ENCODE assay signal across 22 cellular contexts in the genomic region with DNA sequence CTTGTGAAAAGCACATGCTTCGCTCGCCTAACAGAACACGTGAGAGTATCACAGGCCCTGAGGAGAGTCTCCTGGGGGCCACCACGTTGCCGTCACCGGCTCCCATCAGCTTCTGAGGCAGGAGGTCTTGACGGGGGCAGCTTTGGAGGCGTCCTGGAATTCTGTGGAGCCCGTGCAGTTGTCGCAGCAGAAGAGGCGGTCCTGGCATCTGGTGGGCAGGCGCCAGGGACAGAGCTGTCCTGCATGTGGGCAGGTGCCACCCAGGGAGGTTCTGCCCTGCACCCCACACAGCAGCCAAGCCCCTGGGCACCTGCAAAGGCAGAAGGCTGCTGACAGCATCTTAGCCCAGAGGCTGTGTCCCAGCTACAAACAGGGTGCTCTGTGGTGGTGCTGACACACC.
A peak's percentile ranks its signal among the peaks of the same experiment; 100 is the strongest.
DNase-seq lines count a peak whose midpoint lies in the region; ATAC-seq, FAIRE-seq and TF ChIP-seq lines count a peak whose summit lies in the region.
"Had no signal": no experiment of that assay in that cellular context is flagged by ENCODE, and none has a peak within 500 bp of the region (broad histone marks: within the 10 kb centered on the region; RNA-seq: fewer than 3 reads in every experiment).

No MANE protein-coding gene starts in this region.

- no peaks in the 10 kb centered on the region for H3K9me2 ChIP-seq in PC-3 (replicated peaks; ENCODE audit: low read length)

- TF ChIP-seq CTCF in heart right ventricle (IDR thresholded peaks at IDR 0.05) (no peak), RWPE1 (conservative IDR thresholded peaks at IDR 0.05; ENCODE audit: low read depth) (no peak), kidney (IDR thresholded peaks at IDR 0.05; ENCODE audit: borderline replicate concordance, extremely low read depth, insufficient read depth) (no peak), osteoblast (IDR thresholded peaks at IDR 0.05; ENCODE audit: extremely low read depth, low read depth, low read length) (no peak), PC-3 (conservative IDR thresholded peaks at IDR 0.05; ENCODE audit: low read depth, low read length) (no peak)

- BruUV-seq in PC-3 (replicated peaks; lab: Mats Ljungman, UMichigan), result no TSS peak

- H3K9me3 ChIP-seq in heart right ventricle, result no peaks in the 10 kb centered on the region
- H3K9me3 ChIP-seq in kidney (ENCODE audit: control insufficient read depth in 1 of 2, low read length in 2 of 2), result no peaks in the 10 kb centered on the region
- H3K9me3 ChIP-seq in osteoblast (ENCODE audit: low read depth, low read length), result no peaks in the 10 kb centered on the region
- no peaks in the 10 kb centered on the region for H3K9me3 ChIP-seq in PC-3 (ENCODE audit: low read length)
- H3K9me3 ChIP-seq: BLaER1, Caco-2 had no signal

- DNase-seq in Right ventricle myocardium inferior (ENCODE audit: missing footprints), result peak; percentile 45
- no peak for DNase-seq in heart right ventricle
- no peak for DNase-seq in RWPE1 (ENCODE audit: low spot score)
- peak; percentile 63 for DNase-seq in kidney
- peak; percentile 59 for DNase-seq in osteoblast (ENCODE audit: insufficient read length, low spot score, missing footprints)
- no peak for DNase-seq in mesenteric fat pad (ENCODE audit: low spot score)
- DNase-seq in caudate nucleus (lab: John Stamatoyannopoulos, UW), result no peak
- no peak for DNase-seq in PC-3
- DNase-seq: Caco-2; CD4-positive, CD25-positive, alpha-beta regulatory T cell; CD8-positive, alpha-beta T cell; DMS79; EL; GDM1; H9 had no signal

- H3K27me3 ChIP-seq in heart right ventricle, result no peaks in the 10 kb centered on the region
- H3K27me3 ChIP-seq in osteoblast (ENCODE audit: insufficient read depth, low read length), result no peaks in the 10 kb centered on the region
- no peaks in the 10 kb centered on the region for H3K27me3 ChIP-seq in PC-3 (ENCODE audit: low read length)
- H3K27me3 ChIP-seq: BLaER1 had no signal

- H3K4me1 ChIP-seq in heart right ventricle (peaks cover 0 to 11% (median 0%) of the 10 kb centered on the region in 9 donors), kidney (ENCODE audit: control insufficient read depth in 1 of 2, insufficient read depth in 1 of 2, low read depth in 1 of 2, low read length in 2 of 2) (no peaks in the 10 kb centered on the region), osteoblast (ENCODE audit: insufficient read depth, low read length) (peaks cover 9% of the 10 kb centered on the region), PC-3 (ENCODE audit: insufficient read depth, low read length) (peaks cover 8% of the 10 kb centered on the region; the same call in 1 of the 2 replicates)

- H3K79me2 ChIP-seq in osteoblast (ENCODE audit: insufficient read depth, low read length), result no peaks in the 10 kb centered on the region
- no peaks in the 10 kb centered on the region for H3K79me2 ChIP-seq in PC-3 (ENCODE audit: low read length)

- H2AFZ ChIP-seq in osteoblast (ENCODE audit: low read length) (no peak overlapping the region), PC-3 (ENCODE audit: low read length) (no peak overlapping the region)

- no peaks in the 10 kb centered on the region for H3F3A ChIP-seq in PC-3 (ENCODE audit: low read length, unreplicated experiment)

- no peak for FAIRE-seq in kidney (lab: Jason Lieb, UNC)
- FAIRE-seq: A204.1, GM12878, H1 had no signal

- POLR2A ChIA-PET in RWPE1 (lab: Yijun Ruan, JAX; ENCODE audit: low non-redundant PET) (no interaction called here), PC-3 (lab: Charles Lee; ENCODE audit: unreplicated experiment) (no interaction called here)

- H3K9ac ChIP-seq in kidney (ENCODE audit: low read length in 2 of 2) (no peak overlapping the region), PC-3 (ENCODE audit: low read length) (no peak overlapping the region)
- H3K9ac ChIP-seq: BLaER1 had no signal

- CTCF ChIA-PET in RWPE1 (lab: Yijun Ruan, JAX) (interaction anchor here (1.1 kb wide), 1 partner anchor 41 kb away, joined by 4 read pairs; no protein-coding TSS in a partner anchor), PC-3 (lab: Charles Lee) (no interaction called here)

- H3K27ac ChIP-seq in heart right ventricle (no peak overlapping the region), RWPE1 (peak overlapping the region; percentile 68; the same call in 1 of the 2 replicates), kidney (ENCODE audit: low read depth in 2 of 2, low read length in 2 of 2) (no peak overlapping the region), osteoblast (ENCODE audit: low read depth, low read length) (no peak overlapping the region), caudate nucleus (ENCODE audit: low read depth, low read length) (no peak overlapping the region), PC-3 (ENCODE audit: low read length) (no peak overlapping the region)
- H3K27ac ChIP-seq: 22Rv1, C4-2B had no signal

- ATAC-seq in Right ventricle myocardium inferior (no peak), heart right ventricle (no peak), PC-3 (no peak)
- ATAC-seq: CD8-positive, alpha-beta T cell; GM12878; HCT116 had no signal

- no peaks in the 10 kb centered on the region for H4K20me1 ChIP-seq in osteoblast (ENCODE audit: insufficient read depth, low read length)
- H4K20me1 ChIP-seq in PC-3 (ENCODE audit: low read length), result no peaks in the 10 kb centered on the region
- H4K20me1 ChIP-seq: BLaER1 had no signal

- 89 to 92% methylated on average over 12 of the region's 12 CpGs for WGBS in heart right ventricle, 2 donors

- intact Hi-C loops in Right ventricle myocardium inferior (cut with DNase I) (no loop called here), heart right ventricle (cut with DNase I) (loop anchor here in 1 of 10 donors (5.0 kb wide), 1 partner anchor 578 kb away; a partner anchor contains a TSS), kidney (cut with DNase I) (no loop called here), PC-3 (cut with micrococcal nuclease) (no loop called here)

- no peak overlapping the region for H3K4me3 ChIP-seq in heart right ventricle
- H3K4me3 ChIP-seq in kidney (ENCODE audit: low read length in 2 of 2), result no peak overlapping the region
- no peak overlapping the region for H3K4me3 ChIP-seq in osteoblast (ENCODE audit: insufficient read depth, low read length)
- H3K4me3 ChIP-seq in PC-3 (ENCODE audit: low read length), result no peak overlapping the region
- H3K4me3 ChIP-seq: BLaER1, GM12878 had no signal

- H3K4me2 ChIP-seq in osteoblast (ENCODE audit: insufficient read depth, low read length) (no peak overlapping the region), PC-3 (ENCODE audit: low read length) (no peak overlapping the region)
- H3K4me2 ChIP-seq: BLaER1 had no signal

- H3K36me3 ChIP-seq in heart right ventricle (peaks cover 0 to 73% (median 18%) of the 10 kb centered on the region in 9 donors), kidney (ENCODE audit: control insufficient read depth in 1 of 2, insufficient read depth in 2 of 2, low read length in 2 of 2) (peaks cover 9 to 12% of the 10 kb centered on the region in 2 donors), osteoblast (ENCODE audit: insufficient read depth, low read length) (no peaks in the 10 kb centered on the region), PC-3 (ENCODE audit: low read depth, low read length) (no peaks in the 10 kb centered on the region)

Comparison
In these comparisons a context has a peak if more than half of its experiments do, and no peak if none do; other contexts are left out.
1. DNase-seq: peak in Right ventricle myocardium inferior (single experiment), kidney (single experiment) and osteoblast (single experiment); none in heart right ventricle (0 of 2), RWPE1 (single experiment), mesenteric fat pad (single experiment), caudate nucleus (0 of 61) and PC-3 (single experiment).